ENCODE assay signal across 20 cellular contexts in the genomic region with DNA sequence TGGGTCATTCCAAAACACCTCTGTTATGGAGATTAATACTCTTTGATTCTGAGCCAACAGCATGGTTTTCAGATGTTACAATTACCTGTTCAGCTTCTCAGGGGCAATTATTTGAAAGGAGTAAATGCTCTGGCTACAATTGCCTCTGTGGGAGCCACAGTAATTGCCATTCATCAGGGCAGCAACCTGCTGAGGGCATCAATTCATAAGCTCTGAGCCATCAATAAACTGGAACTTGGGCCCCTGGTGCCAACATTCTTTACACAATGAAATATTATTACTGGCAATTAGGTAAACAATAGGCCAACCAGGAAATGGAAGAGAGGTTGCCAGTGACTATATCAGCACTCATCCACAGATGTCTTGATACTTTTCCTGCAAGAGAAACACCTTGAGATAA.
DNase-seq lines count a peak whose midpoint lies in the region; ATAC-seq and TF ChIP-seq lines count a peak whose summit lies in the region.
"Had no signal": no experiment of that assay in that cellular context is flagged by ENCODE, and none has a peak within 500 bp of the region (broad histone marks: within the 10 kb centered on the region; RNA-seq: fewer than 3 reads in every experiment).

No MANE protein-coding gene starts in this region.

- H3K27me3 Mint-ChIP-seq in GM23338 (ENCODE audit: insufficient read depth, low read depth, poor library complexity), result no peaks in the 10 kb centered on the region

- H3K27ac ChIP-seq in GM23338 (ENCODE audit: low read depth) (no peak overlapping the region), foreskin keratinocyte (no peak overlapping the region), mesenchymal stem cell (ENCODE audit: low read length, poor library complexity, severe bottlenecking) (no peak overlapping the region)

- no peaks in the 10 kb centered on the region for H3K9me2 ChIP-seq in GM23338 (ENCODE audit: insufficient read depth)

- peaks cover 53% of the 10 kb centered on the region for H3K4me1 Mint-ChIP-seq in GM23338
- H3K4me1 Mint-ChIP-seq: CD14-positive monocyte; stimulated activated effector memory CD8-positive, alpha-beta T cell treated with anti-CD3 and anti-CD28 coated beads, Interleukin-12 subunit alpha, Interleukin-12 subunit beta, amount 100 ng/mL, for 72 hours had no signal

- no peaks in the 10 kb centered on the region for H3K79me1 ChIP-seq in mesenchymal stem cell (replicated peaks; ENCODE audit: low read length, poor library complexity, severe bottlenecking)

- no peaks in the 10 kb centered on the region for H3K9me3 ChIP-seq in mesenchymal stem cell (ENCODE audit: control insufficient read depth, low read length)
- H3K9me3 ChIP-seq: HAP-1 had no signal

- H3K36me3 ChIP-seq in GM23338 (ENCODE audit: insufficient read depth), result no peaks in the 10 kb centered on the region
- no peaks in the 10 kb centered on the region for H3K36me3 ChIP-seq in mesenchymal stem cell (ENCODE audit: control insufficient read depth in 1 of 2, insufficient read depth in 2 of 2, low read depth in 1 of 2, low read length in 2 of 2)
- H3K36me3 ChIP-seq: HAP-1 had no signal

- DNase-seq in GM23338 (ENCODE audit: low spot score) (no peak), NCI-H1417 (lab: John Stamatoyannopoulos, UW) (peak in 2 of 3 experiments; percentile 95 to 100), NCI-H748 treated with DMSO at 0.1 percent for 48 hours (lab: John Stamatoyannopoulos, UW) (peak; percentile 78), foreskin keratinocyte (no peak), mesenchymal stem cell (no peak)
- no peak for DNase-seq in activated CD4-positive, alpha-beta T cell treated with anti-CD3 and anti-CD28 coated beads, Interleukin-2, amount 50 U/mL, for 1 hour
- DNase-seq in effector CD8-positive, alpha-beta T cell (lab: John Stamatoyannopoulos, UW), result no peak
- no peak for DNase-seq in stimulated activated naive CD8-positive, alpha-beta T cell treated with anti-CD3 and anti-CD28 coated beads, Interleukin-15, Interleukin-2, amounts not matched to agents 100 U/mL and 50 U/mL, for 24 hours
- DNase-seq: ACHN; activated CD4-positive, alpha-beta T cell treated with anti-CD3 and anti-CD28 coated beads for 4 hours; activated gamma-delta T cell treated with Interleukin-2 at 50 U/mL for 16 hours; caudate nucleus; DMS53; head of caudate nucleus; IMR-90; NCI-H345; right cardiac atrium had no signal

- no peak overlapping the region for H3K4me3 ChIP-seq in GM23338
- no peak overlapping the region for H3K4me3 ChIP-seq in mesenchymal stem cell (ENCODE audit: insufficient read depth in 1 of 2, low read depth in 1 of 2, low read length in 2 of 2)
- H3K4me3 ChIP-seq: HAP-1 had no signal

- H3K18ac ChIP-seq in mesenchymal stem cell (ENCODE audit: low read depth in 1 of 2, low read length in 2 of 2), result no peak overlapping the region

- no peaks in the 10 kb centered on the region for H3K79me2 ChIP-seq in GM23338 (replicated peaks; ENCODE audit: insufficient read depth)

- H2AK5ac ChIP-seq in mesenchymal stem cell (ENCODE audit: low read length, severe bottlenecking), result no peak overlapping the region

- H2BK120ac ChIP-seq in mesenchymal stem cell (ENCODE audit: low read depth, low read length), result no peak overlapping the region

- no peaks in the 10 kb centered on the region for H4K20me1 ChIP-seq in GM23338 (replicated peaks; ENCODE audit: insufficient read depth)

- no peak overlapping the region for H4K8ac ChIP-seq in mesenchymal stem cell (ENCODE audit: low read length)

- ATAC-seq in GM23338 (peak; percentile 82), foreskin keratinocyte (peak; percentile 56)
- no peak for ATAC-seq in stimulated activated naive CD8-positive, alpha-beta T cell treated with anti-CD3 and anti-CD28 coated beads, Interleukin-15, Interleukin-2, amounts not matched to agents 100 U/mL and 50 U/mL, for 24 hours
- ATAC-seq: right cardiac atrium; stimulated activated effector memory CD8-positive, alpha-beta T cell treated with anti-CD3 and anti-CD28 coated beads, Interleukin-12 subunit alpha, Interleukin-12 subunit beta, amount 100 ng/mL, for 72 hours had no signal

- no peak overlapping the region for H3K14ac ChIP-seq in mesenchymal stem cell (ENCODE audit: low read length in 2 of 2)

- H3F3A ChIP-seq in GM23338 (replicated peaks; ENCODE audit: low read depth), result no peaks in the 10 kb centered on the region

- H3K27me3 ChIP-seq in GM23338 (ENCODE audit: insufficient read depth), result no peaks in the 10 kb centered on the region
- H3K27me3 ChIP-seq in foreskin keratinocyte, result no peaks in the 10 kb centered on the region
- no peaks in the 10 kb centered on the region for H3K27me3 ChIP-seq in mesenchymal stem cell (ENCODE audit: control insufficient read depth in 1 of 2, insufficient read depth in 1 of 2, low read length in 2 of 2)

- H3K4me1 ChIP-seq in GM23338 (ENCODE audit: insufficient read depth) (peaks cover 50% of the 10 kb centered on the region), foreskin keratinocyte (no peaks in the 10 kb centered on the region), mesenchymal stem cell (ENCODE audit: control insufficient read depth, insufficient read depth, low read depth, low read length) (no peaks in the 10 kb centered on the region)

- H3K9ac ChIP-seq in mesenchymal stem cell (ENCODE audit: low read length), result no peak overlapping the region

- no peak overlapping the region for H2BK15ac ChIP-seq in mesenchymal stem cell (ENCODE audit: low read depth, poor library complexity, severe bottlenecking)

- 0 out of 3 replicates have a peak, but pooled peaks cover 3% of the 10 kb centered on the region for H3K36me3 Mint-ChIP-seq in GM23338 (ENCODE audit: low read depth)
- H3K36me3 Mint-ChIP-seq: CD14-positive monocyte; stimulated activated effector memory CD8-positive, alpha-beta T cell treated with anti-CD3 and anti-CD28 coated beads, Interleukin-12 subunit alpha, Interleukin-12 subunit beta, amount 100 ng/mL, for 72 hours had no signal

- TF ChIP-seq CTCF in GM23338 (conservative IDR thresholded peaks at IDR 0.05; ENCODE audit: low read depth in 2 of 2) (no peak), foreskin keratinocyte (conservative IDR thresholded peaks at IDR 0.05) (no peak)

- peak overlapping the region; percentile 44 for H3K4me3 Mint-ChIP-seq in GM23338
- H3K4me3 Mint-ChIP-seq: CD14-positive monocyte; stimulated activated effector memory CD8-positive, alpha-beta T cell treated with anti-CD3 and anti-CD28 coated beads, Interleukin-12 subunit alpha, Interleukin-12 subunit beta, amount 100 ng/mL, for 72 hours had no signal

- H3K4ac ChIP-seq in mesenchymal stem cell (ENCODE audit: low read depth in 1 of 2, low read length in 2 of 2), result no peak overlapping the region

- H4K91ac ChIP-seq in mesenchymal stem cell (ENCODE audit: low read length), result no peak overlapping the region

- no peak overlapping the region for H2BK5ac ChIP-seq in mesenchymal stem cell (ENCODE audit: low read depth, low read length, poor library complexity, severe bottlenecking)

- H3K27ac Mint-ChIP-seq in GM23338, result peak overlapping the region; percentile 61; the same call in 1 of the 2 replicates
- H3K27ac Mint-ChIP-seq: CD14-positive monocyte; stimulated activated effector memory CD8-positive, alpha-beta T cell treated with anti-CD3 and anti-CD28 coated beads, Interleukin-12 subunit alpha, Interleukin-12 subunit beta, amount 100 ng/mL, for 72 hours had no signal

- H3K4me2 ChIP-seq in GM23338 (peak overlapping the region; percentile 46), mesenchymal stem cell (ENCODE audit: low read length, poor library complexity, severe bottlenecking) (no peak overlapping the region)

- H3K23ac ChIP-seq in mesenchymal stem cell (ENCODE audit: low read length in 2 of 2), result no peak overlapping the region

- no peak overlapping the region for H2BK12ac ChIP-seq in mesenchymal stem cell (ENCODE audit: low read length in 2 of 2)

- no peak overlapping the region for H2AFZ ChIP-seq in GM23338
- H2AFZ ChIP-seq in mesenchymal stem cell (ENCODE audit: low read depth, low read length), result no peak overlapping the region

- peaks cover 3% of the 10 kb centered on the region; the same call in 2 of the 3 replicates for H3K9me3 Mint-ChIP-seq in GM23338

TF ChIP-seq in GM23338, 12 proteins besides CTCF, POLR2A, EP300 and RAD21 (continues in another document):
- TF ChIP-seq NANOG (IDR thresholded peaks at IDR 0.05; ENCODE audit: borderline replicate concordance) (peak; percentile 84), EZH2phosphoT487 (IDR thresholded peaks at IDR 0.05; ENCODE audit: unreplicated experiment) (no peak)

Comparison
In these comparisons a context has a peak if more than half of its experiments do, and no peak if none do; other contexts are left out.
1. DNase-seq: peak in NCI-H1417 (2 of 3) and NCI-H748 treated with DMSO at 0.1 percent for 48 hours (single experiment); none in GM23338 (single experiment), foreskin keratinocyte (0 of 2), activated CD4-positive, alpha-beta T cell treated with anti-CD3 and anti-CD28 coated beads, Interleukin-2, amount 50 U/mL, for 1 hour (single experiment), effector CD8-positive, alpha-beta T cell (single experiment), stimulated activated naive CD8-positive, alpha-beta T cell treated with anti-CD3 and anti-CD28 coated beads, Interleukin-15, Interleukin-2, amounts not matched to agents 100 U/mL and 50 U/mL, for 24 hours (single experiment) and mesenchymal stem cell (single experiment).